ENCODE assay signal across 1 cellular context in genomic region chr12:31533470-31533869, GRCh38.
TF ChIP-seq lines count a peak whose summit lies in the region.

No MANE protein-coding gene starts in this region.

TF ChIP-seq in endothelial cell of umbilical vein, 7 proteins besides CTCF, POLR2A, EP300 and RAD21:
- TF ChIP-seq EZH2 (IDR thresholded peaks at IDR 0.05; ENCODE audit: borderline replicate concordance, low read depth, low read length, severe bottlenecking): no peak
- TF ChIP-seq JUN (IDR thresholded peaks at IDR 0.05; ENCODE audit: borderline replicate concordance, insufficient read depth, insufficient read length, low read depth): no peak
- no peak for TF ChIP-seq MYC (IDR thresholded peaks at IDR 0.05; ENCODE audit: low read depth, low read length)
- no peak for TF ChIP-seq POLR2AphosphoS5 (IDR thresholded peaks at IDR 0.05; ENCODE audit: insufficient read depth, low read depth, low read length)
- TF ChIP-seq GATA2 (IDR thresholded peaks at IDR 0.05; ENCODE audit: insufficient read depth, insufficient read length, low read depth, low read length): no peak
- TF ChIP-seq MAX (IDR thresholded peaks at IDR 0.05; ENCODE audit: insufficient read depth, insufficient read length): no peak
- TF ChIP-seq FOS (IDR thresholded peaks at IDR 0.05; ENCODE audit: borderline replicate concordance, insufficient read depth, low read length): no peak
